Comparison of ENCODE assay signal across 12 cellular contexts in the genomic region with DNA sequence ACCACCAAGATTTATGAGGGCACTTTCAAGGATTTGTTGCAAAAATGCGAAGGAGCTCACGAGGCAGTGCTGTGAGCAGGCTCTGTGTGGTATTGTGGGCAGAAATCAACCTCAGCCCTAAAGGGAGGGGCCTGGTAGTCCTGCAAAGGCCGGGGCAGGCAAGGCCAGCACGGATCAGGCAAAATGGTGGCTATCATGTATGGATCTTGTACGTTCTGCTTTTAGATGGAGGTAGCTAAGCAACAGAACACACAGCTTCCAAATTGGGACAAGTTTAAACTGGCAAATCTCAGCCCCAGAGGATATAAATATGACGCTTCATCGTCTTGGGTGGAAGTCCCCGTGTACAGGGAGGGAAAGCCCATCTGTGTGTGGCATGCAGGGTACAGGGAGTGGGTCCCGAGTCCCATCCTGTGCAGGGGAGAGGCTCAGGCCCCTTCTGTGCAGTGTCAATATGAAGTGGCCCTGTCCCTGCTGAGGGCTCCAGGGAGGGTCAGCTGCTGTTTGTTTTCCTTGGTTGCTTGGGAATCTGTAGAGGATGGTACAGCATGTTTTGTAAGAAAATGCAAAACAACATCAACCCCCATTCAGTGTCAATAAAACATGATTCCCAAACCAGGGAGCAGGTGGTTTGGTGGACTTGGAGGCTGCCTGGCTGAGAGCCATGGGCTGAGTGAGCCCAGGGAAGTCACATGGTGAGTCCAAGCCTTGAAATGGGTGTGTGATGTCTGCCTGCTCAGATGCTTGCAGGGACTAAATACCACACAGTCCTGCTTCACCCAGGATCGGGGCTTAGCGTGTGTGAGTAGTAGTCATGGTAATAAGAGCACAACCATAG.
DNase-seq lines count a peak whose midpoint lies in the region; ATAC-seq, FAIRE-seq and TF ChIP-seq lines count a peak whose summit lies in the region.
"Had no signal": no experiment of that assay in that cellular context is flagged by ENCODE, and none has a peak within 500 bp of the region (broad histone marks: within the 10 kb centered on the region; RNA-seq: fewer than 3 reads in every experiment).

No MANE protein-coding gene starts in this region.

- TF ChIP-seq CTCF in bronchial epithelial cell (IDR thresholded peaks at IDR 0.05; ENCODE audit: insufficient read depth, low read length, severe bottlenecking) (no peak), lung (IDR thresholded peaks at IDR 0.05; ENCODE audit: control extremely low read depth, extremely low read depth) (no peak)

- H3K27ac ChIP-seq in lung (ENCODE audit: low read depth in 1 of 2, low read length in 1 of 2), result no peak overlapping the region
- H3K27ac ChIP-seq: PC-9 had no signal

- FAIRE-seq in bronchial epithelial cell (lab: Jason Lieb, UNC), result no peak
- FAIRE-seq: GM12891, H1 had no signal

- peaks cover 0 to 2% of the 10 kb centered on the region in 2 donors for H3K4me1 ChIP-seq in lung (ENCODE audit: control insufficient read depth in 2 of 2, insufficient read depth in 2 of 2, low read length in 2 of 2)

- H3K4me3 Mint-ChIP-seq in stimulated activated naive CD8-positive, alpha-beta T cell treated with anti-CD3 and anti-CD28 coated beads, Interleukin-15, amount 100 ng/mL, for 72 hours, result no peak overlapping the region
- H3K4me3 Mint-ChIP-seq: type B pancreatic cell had no signal

- DNase-seq in C1 segment of cervical spinal cord (lab: John Stamatoyannopoulos, UW) (peak in 11 of 14 donors; percentile 30 to 86 (median 70)), NCI-H2029 (lab: John Stamatoyannopoulos, UW) (peak; percentile 96), bronchial epithelial cell (ENCODE audit: low read depth) (peak; percentile 83), lung (ENCODE audit: low spot score) (peak; percentile 27), NCI-H1694 (lab: John Stamatoyannopoulos, UW) (no peak), KG1 (lab: John Stamatoyannopoulos, UW) (no peak)
- DNase-seq in stimulated activated naive CD8-positive, alpha-beta T cell treated with anti-CD3 and anti-CD28 coated beads, Interleukin-15, amount 100 ng/mL, for 72 hours, result no peak

- H3K36me3 ChIP-seq in bronchial epithelial cell (ENCODE audit: control insufficient read depth, insufficient read depth, low read length) (no peaks in the 10 kb centered on the region), lung (ENCODE audit: control insufficient read depth in 2 of 2, insufficient read depth in 2 of 2, low read length in 2 of 2) (no peaks in the 10 kb centered on the region)

- no peaks in the 10 kb centered on the region for H3K4me1 Mint-ChIP-seq in stimulated activated naive CD8-positive, alpha-beta T cell treated with anti-CD3 and anti-CD28 coated beads, Interleukin-15, amount 100 ng/mL, for 72 hours

- H3K27ac Mint-ChIP-seq in stimulated activated naive CD8-positive, alpha-beta T cell treated with anti-CD3 and anti-CD28 coated beads, Interleukin-15, amount 100 ng/mL, for 72 hours, result peak overlapping the region in 1 of 2 donors; percentile 13
- H3K27ac Mint-ChIP-seq: type B pancreatic cell had no signal

- WGBS in lung, 2 donors, result 74 to 83% methylated on average over 11 of the region's 11 CpGs

- H3K4me3 ChIP-seq in bronchial epithelial cell (ENCODE audit: low read depth, low read length), result no peak overlapping the region
- no peak overlapping the region for H3K4me3 ChIP-seq in lung
- H3K4me3 ChIP-seq: PC-9 had no signal

- no peak for ATAC-seq in lung (ENCODE audit: insufficient read depth, low FRiP score)
- no peak for ATAC-seq in stimulated activated naive CD8-positive, alpha-beta T cell treated with anti-CD3 and anti-CD28 coated beads, Interleukin-15, amount 100 ng/mL, for 72 hours
- no peak for ATAC-seq in HG02840 (IDR thresholded peaks at IDR 0.05; ENCODE audit: low FRiP score, unreplicated experiment)

- no peaks in the 10 kb centered on the region for H3K9me3 Mint-ChIP-seq in stimulated activated naive CD8-positive, alpha-beta T cell treated with anti-CD3 and anti-CD28 coated beads, Interleukin-15, amount 100 ng/mL, for 72 hours
- H3K9me3 Mint-ChIP-seq: type B pancreatic cell had no signal

- no peaks in the 10 kb centered on the region for H3K27me3 Mint-ChIP-seq in stimulated activated naive CD8-positive, alpha-beta T cell treated with anti-CD3 and anti-CD28 coated beads, Interleukin-15, amount 100 ng/mL, for 72 hours

- peaks cover 0 to 2% of the 10 kb centered on the region in 2 donors for H3K9me3 ChIP-seq in lung (ENCODE audit: control insufficient read depth in 2 of 2, insufficient read depth in 1 of 2, low read length in 1 of 2)

- H3K27me3 ChIP-seq in bronchial epithelial cell (ENCODE audit: control insufficient read depth, insufficient read depth, low read length) (no peaks in the 10 kb centered on the region), lung (ENCODE audit: control insufficient read depth, insufficient read depth) (no peaks in the 10 kb centered on the region)

Comparison
In these comparisons a context has a peak if more than half of its experiments do, and no peak if none do; other contexts are left out.
1. DNase-seq: peak in C1 segment of cervical spinal cord (11 of 14), NCI-H2029 (single experiment), bronchial epithelial cell (single experiment) and lung (single experiment); none in NCI-H1694 (single experiment), stimulated activated naive CD8-positive, alpha-beta T cell treated with anti-CD3 and anti-CD28 coated beads, Interleukin-15, amount 100 ng/mL, for 72 hours (0 of 2) and KG1 (single experiment).